ENCODE assay signal across 9 cellular contexts in genomic region chr3:42755681-42756578, GRCh38. TPM values are rescaled to one million over a fixed set of nuclear protein-coding genes. Genes with fewer than 3 reads are reported as not detected.
DNase-seq lines count a peak whose midpoint lies in the region; ATAC-seq lines count a peak whose summit lies in the region.
"Had no signal": no experiment of that assay in that cellular context is flagged by ENCODE, and none has a peak within 500 bp of the region (broad histone marks: within the 10 kb centered on the region; RNA-seq: fewer than 3 reads in every experiment).

No MANE protein-coding gene starts in this region.

- H3K4me1 Mint-ChIP-seq in activated CD4-positive, alpha-beta memory T cell treated with anti-CD3 and anti-CD28 coated beads for 36 hours (ENCODE audit: low read depth) = no peaks in the 10 kb centered on the region
- H3K4me1 Mint-ChIP-seq: IgD-negative memory B cell had no signal

- no peaks in the 10 kb centered on the region for H3K9me3 Mint-ChIP-seq in activated CD4-positive, alpha-beta memory T cell treated with anti-CD3 and anti-CD28 coated beads for 36 hours
- H3K9me3 Mint-ChIP-seq: IgD-negative memory B cell had no signal

- no peaks in the 10 kb centered on the region for H3K27me3 Mint-ChIP-seq in activated CD4-positive, alpha-beta memory T cell treated with anti-CD3 and anti-CD28 coated beads for 36 hours

- no peaks in the 10 kb centered on the region for H3K36me3 Mint-ChIP-seq in activated CD4-positive, alpha-beta memory T cell treated with anti-CD3 and anti-CD28 coated beads for 36 hours

- POLR2A ChIA-PET in activated CD4-positive, alpha-beta memory T cell treated with anti-CD3 and anti-CD28 coated beads for 36 hours (lab: Charles Lee) = interaction anchor here (1.0 kb wide), 1 partner anchor 10 kb away, joined by 3 read pairs; no protein-coding TSS in a partner anchor

- intact Hi-C loops in activated CD4-positive, alpha-beta memory T cell treated with anti-CD3 and anti-CD28 coated beads for 36 hours (cut with micrococcal nuclease) = no loop called here

- CTCF ChIA-PET in activated CD4-positive, alpha-beta memory T cell treated with anti-CD3 and anti-CD28 coated beads for 36 hours (lab: Charles Lee) = interaction anchor here (0.9 to 5.1 kb wide), 4 partner anchors 11 to 509 kb away, joined by 5 to 31 read pairs (median 5); partner anchors contain the start of gene SEC22C

- ATAC-seq in HG02840 (IDR thresholded peaks at IDR 0.05; ENCODE audit: low FRiP score, unreplicated experiment) = no peak

- DNase-seq in COLO668 (lab: John Stamatoyannopoulos, UW; ENCODE audit: unreplicated experiment) = peak; percentile 15
- DNase-seq in HT1080 (ENCODE audit: low read depth) = peak; percentile 47
- peak; percentile 24 for DNase-seq in activated CD4-positive, alpha-beta memory T cell treated with anti-CD3 and anti-CD28 coated beads for 36 hours
- DNase-seq in iPS-NIHi7 (ENCODE audit: extremely low spot score) = peak; percentile 74
- DNase-seq in NCI-H1048 (lab: John Stamatoyannopoulos, UW) = no peak
- no peak for DNase-seq in stimulated activated CD4-positive, alpha-beta T cell treated with anti-CD3 and anti-CD28 coated beads, Interleukin-4, amount 100 ng/mL, for 4 hours
- no peak for DNase-seq in NCI-H774 (lab: John Stamatoyannopoulos, UW)

- no peak overlapping the region for H3K27ac Mint-ChIP-seq in activated CD4-positive, alpha-beta memory T cell treated with anti-CD3 and anti-CD28 coated beads for 36 hours
- H3K27ac Mint-ChIP-seq: IgD-negative memory B cell had no signal

- H3K4me3 Mint-ChIP-seq in activated CD4-positive, alpha-beta memory T cell treated with anti-CD3 and anti-CD28 coated beads for 36 hours = no peak overlapping the region

RNA-seq across cellular contexts. Expression of gene CCDC13, which starts 17.1 kb away (rescaled TPM):
- not detected in 2 replicates for total RNA-seq in HT1080 (2014; rRNA removed; shearing (Covaris generic))
- 0.10 and 0.17 TPM in 2 replicates for polyA plus RNA-seq in HT1080 (2015; cell fraction: cytosol; rRNA removed)
- polyA plus RNA-seq in HT1080 (2015; cell fraction: nucleus; rRNA removed) = 0.43 TPM in 1 of 2 replicates, not detected in the other
- total RNA-seq in activated CD4-positive, alpha-beta memory T cell treated with anti-CD3 and anti-CD28 coated beads for 36 hours = under 1 TPM in 1 of 2 experiments, not detected in 1; 0.76 TPM

RNA-seq across cellular contexts. Expression of gene HIGD1A, which starts 48.4 kb away (rescaled TPM):
- total RNA-seq in HT1080 (2014; rRNA removed; shearing (Covaris generic)) = 116 and 132 TPM in 2 replicates
- 215 and 230 TPM in 2 replicates for polyA plus RNA-seq in HT1080 (2015; cell fraction: cytosol; rRNA removed)
- polyA plus RNA-seq in HT1080 (2015; cell fraction: nucleus; rRNA removed) = 77.6 and 105 TPM in 2 replicates
- 10 to 100 TPM; 63.7 to 68.4 TPM for total RNA-seq in activated CD4-positive, alpha-beta memory T cell treated with anti-CD3 and anti-CD28 coated beads for 36 hours

RNA-seq across cellular contexts. Expression of gene ACKR2, which starts 53.3 kb away (rescaled TPM):
- not detected in 2 replicates for total RNA-seq in HT1080 (2014; rRNA removed; shearing (Covaris generic))
- polyA plus RNA-seq in HT1080 (2015; cell fraction: cytosol; rRNA removed) = 0.07 and 0.13 TPM in 2 replicates
- 0.07 and 0.17 TPM in 2 replicates for polyA plus RNA-seq in HT1080 (2015; cell fraction: nucleus; rRNA removed)
- under 1 TPM; 0.44 to 0.74 TPM for total RNA-seq in activated CD4-positive, alpha-beta memory T cell treated with anti-CD3 and anti-CD28 coated beads for 36 hours
- polyA plus RNA-seq: IgD-negative memory B cell had no signal

RNA-seq across cellular contexts. Expression of gene HHATL, which starts 53.3 kb away (rescaled TPM):
- total RNA-seq in HT1080 (2014; rRNA removed; shearing (Covaris generic)) = not detected in 2 replicates
- polyA plus RNA-seq in HT1080 (2015; cell fraction: cytosol; rRNA removed) = not detected in 2 replicates
- not detected in 2 replicates for polyA plus RNA-seq in HT1080 (2015; cell fraction: nucleus; rRNA removed)
- not detected for total RNA-seq in activated CD4-positive, alpha-beta memory T cell treated with anti-CD3 and anti-CD28 coated beads for 36 hours
- polyA plus RNA-seq: IgD-negative memory B cell had no signal

Comparison
In these comparisons a context has a peak if more than half of its experiments do, and no peak if none do; other contexts are left out.
1. DNase-seq: peak in COLO668 (single experiment), HT1080 (single experiment), activated CD4-positive, alpha-beta memory T cell treated with anti-CD3 and anti-CD28 coated beads for 36 hours (single experiment) and iPS-NIHi7 (single experiment); none in NCI-H1048 (single experiment), stimulated activated CD4-positive, alpha-beta T cell treated with anti-CD3 and anti-CD28 coated beads, Interleukin-4, amount 100 ng/mL, for 4 hours (0 of 2) and NCI-H774 (single experiment).